Comparison of ENCODE assay signal across 14 cellular contexts in the genomic region with DNA sequence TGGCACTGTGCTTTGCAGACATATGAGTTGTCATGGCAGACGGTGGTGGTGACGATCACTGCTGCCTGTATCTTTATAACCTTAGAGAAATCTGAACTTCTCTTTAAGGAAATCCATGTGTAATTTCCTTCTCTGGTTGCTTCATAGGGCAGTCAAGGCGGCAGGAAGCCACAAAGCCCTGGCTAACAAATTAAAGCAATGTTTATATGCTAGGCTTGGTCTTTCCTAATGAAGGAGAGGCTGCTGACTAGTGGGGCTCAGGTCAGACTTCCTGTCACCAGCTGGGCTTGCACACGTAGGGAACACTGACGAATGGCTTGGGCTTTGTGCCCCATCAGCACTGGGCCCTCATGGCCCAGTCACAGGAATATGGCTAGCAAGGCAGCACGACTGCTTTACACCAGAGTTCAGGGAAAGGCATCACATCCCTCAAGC. TPM values are rescaled to one million over a fixed set of nuclear protein-coding genes. Genes with fewer than 3 reads are reported as not detected.
DNase-seq lines count a peak whose midpoint lies in the region; ATAC-seq and TF ChIP-seq lines count a peak whose summit lies in the region.
"Had no signal": no experiment of that assay in that cellular context is flagged by ENCODE, and none has a peak within 500 bp of the region (broad histone marks: within the 10 kb centered on the region; RNA-seq: fewer than 3 reads in every experiment).

No MANE protein-coding gene starts in this region.

- H3K27me3 ChIP-seq in gastroesophageal sphincter, result no peaks in the 10 kb centered on the region
- no peaks in the 10 kb centered on the region for H3K27me3 ChIP-seq in sigmoid colon

- no peaks in the 10 kb centered on the region for H3K27me3 Mint-ChIP-seq in progenitor cell of endocrine pancreas
- H3K27me3 Mint-ChIP-seq: activated naive CD8-positive, alpha-beta T cell had no signal

- DNase-seq in NOMO-1 treated with DMSO at 0.1 percent for 48 hours (lab: John Stamatoyannopoulos, UW; ENCODE audit: unreplicated experiment) (peak; percentile 95), sigmoid colon (peak; percentile 69), GM10266 (ENCODE audit: extremely low spot score) (no peak), progenitor cell of endocrine pancreas (ENCODE audit: low spot score, unreplicated experiment) (no peak), NCI-H2227 treated with DMSO at 0.1 percent for 48 hours (lab: John Stamatoyannopoulos, UW) (no peak)
- DNase-seq: activated CD4-positive, CD25-positive, alpha-beta regulatory T cell treated with anti-CD3 and anti-CD28 coated beads, Interleukin-2, amount 50 U/mL, for 72 hours; small intestine; stimulated activated naive CD4-positive, alpha-beta T cell had no signal

- H3K4me3 Mint-ChIP-seq in progenitor cell of endocrine pancreas (ENCODE audit: low read depth), result no peak overlapping the region
- H3K4me3 Mint-ChIP-seq: activated naive CD8-positive, alpha-beta T cell had no signal

- H3K9me3 Mint-ChIP-seq in progenitor cell of endocrine pancreas (ENCODE audit: low read depth), result peaks cover 6% of the 10 kb centered on the region

- H3K36me3 ChIP-seq in gastroesophageal sphincter (no peaks in the 10 kb centered on the region), sigmoid colon (no peaks in the 10 kb centered on the region)

- intact Hi-C loops in sigmoid colon (cut with DNase I), result no loop called here

- H3K27ac ChIP-seq in gastroesophageal sphincter (no peak overlapping the region), sigmoid colon (no peak overlapping the region)

- H3K4me3 ChIP-seq in gastroesophageal sphincter, result no peak overlapping the region
- no peak overlapping the region for H3K4me3 ChIP-seq in sigmoid colon

- no peaks in the 10 kb centered on the region for H3K4me1 Mint-ChIP-seq in progenitor cell of endocrine pancreas (ENCODE audit: low read depth)

- H3K9me3 ChIP-seq in gastroesophageal sphincter (no peaks in the 10 kb centered on the region), sigmoid colon (no peaks in the 10 kb centered on the region)

- no peak for TF ChIP-seq EP300 in gastroesophageal sphincter (IDR thresholded peaks at IDR 0.05)
- TF ChIP-seq EP300 in sigmoid colon (IDR thresholded peaks at IDR 0.05), result no peak

- ATAC-seq in GM18909 (IDR thresholded peaks at IDR 0.05; ENCODE audit: poor library complexity, unreplicated experiment), result peak; percentile 34
- peak; percentile 78 for ATAC-seq in gastroesophageal sphincter
- ATAC-seq in HG02798 (IDR thresholded peaks at IDR 0.05; ENCODE audit: poor library complexity, unreplicated experiment), result no peak
- ATAC-seq: left colon, Panc1 had no signal

- TF ChIP-seq CTCF in gastroesophageal sphincter (IDR thresholded peaks at IDR 0.05) (no peak), sigmoid colon (IDR thresholded peaks at IDR 0.05) (no peak), GM10266 (IDR thresholded peaks at IDR 0.05; ENCODE audit: control insufficient read depth, insufficient read depth, low read depth, missing control alignments) (no peak), progenitor cell of endocrine pancreas (IDR thresholded peaks at IDR 0.05; ENCODE audit: unreplicated experiment) (no peak)

- H3K27ac Mint-ChIP-seq in progenitor cell of endocrine pancreas, result no peak overlapping the region
- H3K27ac Mint-ChIP-seq: activated naive CD8-positive, alpha-beta T cell had no signal

- H3K4me1 ChIP-seq in gastroesophageal sphincter (no peaks in the 10 kb centered on the region), sigmoid colon (no peaks in the 10 kb centered on the region)

- TF ChIP-seq POLR2A in gastroesophageal sphincter (IDR thresholded peaks at IDR 0.05), result no peak
- no peak for TF ChIP-seq POLR2A in sigmoid colon (IDR thresholded peaks at IDR 0.05)

- 75 to 80% methylated on average over 3 to 4 of the region's 6 CpGs for WGBS in gastroesophageal sphincter (ENCODE audit: low coverage in 1 of 2), 2 donors
- 63 to 84% methylated on average over 6 of the region's 6 CpGs for WGBS in sigmoid colon, 2 donors

- peaks cover 32% of the 10 kb centered on the region for H3K36me3 Mint-ChIP-seq in progenitor cell of endocrine pancreas (ENCODE audit: insufficient read depth)

RNA-seq across cellular contexts. Expression of a gene that starts 30.2 kb away (rescaled TPM):
- total RNA-seq in gastroesophageal sphincter (10 to 100 TPM; 37.4 to 69.6 (median 45.2) TPM), sigmoid colon (10 to 100 TPM; 35.7 to 61.8 (median 42.5) TPM), progenitor cell of endocrine pancreas (38.2 and 42.8 TPM in 2 replicates)
- polyA plus RNA-seq in sigmoid colon, result 10 to 100 TPM in 1 of 3 donors, 1 to 10 TPM in 2; 3.7 to 11.4 (median 4.8) TPM

RNA-seq across cellular contexts. Expression of a gene that starts 45.9 kb away (rescaled TPM):
- total RNA-seq in gastroesophageal sphincter (not detected), sigmoid colon (under 1 TPM in 1 of 4 donors, not detected in 3; 0.14 TPM), progenitor cell of endocrine pancreas (14.2 and 15.1 TPM in 2 replicates)
- 1 to 10 TPM in 2 of 3 donors, under 1 TPM in 1; under 0.01 to 1.4 (median 1.2) TPM for polyA plus RNA-seq in sigmoid colon

Comparison
In these comparisons a context has a peak if more than half of its experiments do, and no peak if none do; other contexts are left out.
1. DNase-seq: peak in NOMO-1 treated with DMSO at 0.1 percent for 48 hours (single experiment) and sigmoid colon (single experiment); none in GM10266 (single experiment), progenitor cell of endocrine pancreas (single experiment) and NCI-H2227 treated with DMSO at 0.1 percent for 48 hours (single experiment).
2. RNA of a gene that starts 45.9 kb away (total RNA-seq): 14.2 to 15.1 TPM in progenitor cell of endocrine pancreas; not detected in gastroesophageal sphincter and 0.14 TPM in sigmoid colon; every median in the first group is over 10 times any median in the second.